Comparison of ENCODE assay signal across 17 cellular contexts in genomic region chr4:10002278-10002677, GRCh38.
"Had no signal": no experiment of that assay in that cellular context is flagged by ENCODE, and none has a peak within 500 bp of the region (broad histone marks: within the 10 kb centered on the region; RNA-seq: fewer than 3 reads in every experiment).

No MANE protein-coding gene starts in this region.

- H3K4me3 Mint-ChIP-seq: activated CD4-positive, alpha-beta T cell treated with anti-CD3 and anti-CD28 coated beads, Interleukin-2, amount 10 ng/mL, durations not matched to agents 24 days and 14 days; activated naive CD4-positive, alpha-beta T cell treated with anti-CD3 and anti-CD28 coated beads, Interleukin-2, amount 10 ng/mL, durations not matched to agents 7 days and 5 days; stimulated activated naive B cell treated with anti-CD40 and anti-IgM and Interleukin-4, amounts not matched to agents 10 μg/mL and 1 μg/mL and 100 μg/mL, for 72 hours had no signal

- H3K27me3 Mint-ChIP-seq: activated CD4-positive, alpha-beta T cell treated with anti-CD3 and anti-CD28 coated beads, Interleukin-2, amount 10 ng/mL, durations not matched to agents 24 days and 14 days; activated naive CD4-positive, alpha-beta T cell treated with anti-CD3 and anti-CD28 coated beads, Interleukin-2, amount 10 ng/mL, durations not matched to agents 7 days and 5 days; stimulated activated naive B cell treated with anti-CD40 and anti-IgM and Interleukin-4, amounts not matched to agents 10 μg/mL and 1 μg/mL and 100 μg/mL, for 72 hours had no signal

- ATAC-seq: gastrocnemius medialis; heart left ventricle; left cardiac atrium; stimulated activated naive B cell treated with anti-CD40 and anti-IgM and Interleukin-4, amounts not matched to agents 10 μg/mL and 1 μg/mL and 100 μg/mL, for 72 hours had no signal

- H3K4me3 ChIP-seq: adrenal gland, cardiac muscle cell, dorsolateral prefrontal cortex, gastrocnemius medialis, heart left ventricle, tibial artery, uterus had no signal

- H3K9me3 ChIP-seq: adrenal gland, gastrocnemius medialis, heart left ventricle, tibial artery, uterus had no signal

- DNase-seq: activated CD4-positive, alpha-beta T cell treated with anti-CD3 and anti-CD28 coated beads, Interleukin-2, amount 10 ng/mL, durations not matched to agents 24 days and 14 days; activated CD4-positive, CD25-positive, alpha-beta regulatory T cell; activated naive CD4-positive, alpha-beta T cell treated with anti-CD3 and anti-CD28 coated beads, Interleukin-2, amount 10 ng/mL, durations not matched to agents 7 days and 5 days; activated T-cell treated with anti-CD3 and anti-CD28 coated beads, Interleukin-2, amount 50 U/mL, for 1 hour; adrenal gland; dorsolateral prefrontal cortex; erythroblast; gastrocnemius medialis; heart left ventricle; left cardiac atrium; stimulated activated CD4-positive, alpha-beta T cell treated with anti-CD3 and anti-CD28 coated beads, Interleukin-15, amount 100 ng/mL, for 24 hours; stimulated activated CD4-positive, alpha-beta T cell treated with anti-CD3 and anti-CD28 coated beads, Interleukin-4, amount 100 ng/mL, for 1 hour; stimulated activated naive B cell treated with anti-CD40 and anti-IgM and Interleukin-4, amounts not matched to agents 10 μg/mL and 1 μg/mL and 100 μg/mL, for 72 hours; tibial artery; uterus had no signal

- H3K36me3 Mint-ChIP-seq: stimulated activated naive B cell treated with anti-CD40 and anti-IgM and Interleukin-4, amounts not matched to agents 10 μg/mL and 1 μg/mL and 100 μg/mL, for 72 hours had no signal

- H3K27ac Mint-ChIP-seq: activated CD4-positive, alpha-beta T cell treated with anti-CD3 and anti-CD28 coated beads, Interleukin-2, amount 10 ng/mL, durations not matched to agents 24 days and 14 days; activated naive CD4-positive, alpha-beta T cell treated with anti-CD3 and anti-CD28 coated beads, Interleukin-2, amount 10 ng/mL, durations not matched to agents 7 days and 5 days; activated T-helper 2 cell treated with anti-CD3 and anti-CD28 coated beads, Interferon-gamma antibody, Interleukin-2, Interleukin-4, amounts not matched to agents 10 μg/mL and 5 μg/mL and 100 μg/mL, durations not matched to agents 14 hours and 24 hours and 36 hours; stimulated activated naive B cell treated with anti-CD40 and anti-IgM and Interleukin-4, amounts not matched to agents 10 μg/mL and 1 μg/mL and 100 μg/mL, for 72 hours had no signal

- H3K9me3 Mint-ChIP-seq: activated T-helper 2 cell treated with anti-CD3 and anti-CD28 coated beads, Interferon-gamma antibody, Interleukin-2, Interleukin-4, amounts not matched to agents 10 μg/mL and 5 μg/mL and 100 μg/mL, durations not matched to agents 14 hours and 24 hours and 36 hours; stimulated activated naive B cell treated with anti-CD40 and anti-IgM and Interleukin-4, amounts not matched to agents 10 μg/mL and 1 μg/mL and 100 μg/mL, for 72 hours had no signal

- H3K27me3 ChIP-seq: adrenal gland, cardiac muscle cell, dorsolateral prefrontal cortex, gastrocnemius medialis, heart left ventricle, tibial artery, uterus had no signal

- H3K36me3 ChIP-seq: adrenal gland, cardiac muscle cell, gastrocnemius medialis, heart left ventricle, tibial artery, uterus had no signal

- H3K27ac ChIP-seq: adrenal gland, cardiac muscle cell, dorsolateral prefrontal cortex, gastrocnemius medialis, heart left ventricle, tibial artery, uterus had no signal

- H3K4me1 ChIP-seq: uterus had no signal
